In genomic region chr12:119008691-119009221, GRCh38 we compare ENCODE assay signal across 11 cellular contexts.
DNase-seq lines count a peak whose midpoint lies in the region; ATAC-seq lines count a peak whose summit lies in the region.
"Had no signal": no experiment of that assay in that cellular context is flagged by ENCODE, and none has a peak within 500 bp of the region (broad histone marks: within the 10 kb centered on the region; RNA-seq: fewer than 3 reads in every experiment).

No MANE protein-coding gene starts in this region.

- DNase-seq in D341Med (ENCODE audit: low spot score) = peak; percentile 90
- DNase-seq in NCI-H146 treated with DMSO at 0.1 percent for 48 hours (lab: John Stamatoyannopoulos, UW; ENCODE audit: unreplicated experiment) = peak; percentile 86
- DNase-seq in SHP77 treated with DMSO at 0.1 percent for 48 hours (lab: John Stamatoyannopoulos, UW) = peak; percentile 65
- peak; percentile 28 for DNase-seq in iPS-NIHi7 (ENCODE audit: extremely low spot score)
- no peak for DNase-seq in stimulated activated CD4-positive, alpha-beta T cell treated with anti-CD3 and anti-CD28 coated beads, Interleukin-1b, Interleukin-23, amount 100 ng/mL, for 48 hours
- DNase-seq in activated T-cell treated with anti-CD3 and anti-CD28 coated beads for 4 hours = no peak
- no peak for DNase-seq in activated T-cell treated with anti-CD3 and anti-CD28 coated beads, Interleukin-2, amount 50 U/mL, for 48 hours
- DNase-seq: ACHN, Caco-2, T-cell had no signal

- no peak for ATAC-seq in HG03045 (IDR thresholded peaks at IDR 0.05; ENCODE audit: unreplicated experiment)
- ATAC-seq: T-cell had no signal

Comparison
In these comparisons a context has a peak if more than half of its experiments do, and no peak if none do; other contexts are left out.
1. DNase-seq: peak in D341Med (single experiment), NCI-H146 treated with DMSO at 0.1 percent for 48 hours (single experiment), SHP77 treated with DMSO at 0.1 percent for 48 hours (single experiment) and iPS-NIHi7 (single experiment); none in stimulated activated CD4-positive, alpha-beta T cell treated with anti-CD3 and anti-CD28 coated beads, Interleukin-1b, Interleukin-23, amount 100 ng/mL, for 48 hours (single experiment), activated T-cell treated with anti-CD3 and anti-CD28 coated beads for 4 hours (single experiment) and activated T-cell treated with anti-CD3 and anti-CD28 coated beads, Interleukin-2, amount 50 U/mL, for 48 hours (0 of 2).